17 cellular contexts compared by ENCODE assay signal in genomic region chr2:159000072-159000471, GRCh38.
"Had no signal": no experiment of that assay in that cellular context is flagged by ENCODE, and none has a peak within 500 bp of the region (broad histone marks: within the 10 kb centered on the region; RNA-seq: fewer than 3 reads in every experiment).

No MANE protein-coding gene starts in this region.

- H3K27me3 Mint-ChIP-seq: activated naive CD8-positive, alpha-beta T cell treated with anti-CD3 and anti-CD28 coated beads for 36 hours had no signal

- H3K36me3 Mint-ChIP-seq: activated naive CD8-positive, alpha-beta T cell treated with anti-CD3 and anti-CD28 coated beads for 36 hours; stimulated activated effector memory CD8-positive, alpha-beta T cell treated with anti-CD3 and anti-CD28 coated beads, Interleukin-12 subunit alpha, Interleukin-12 subunit beta, amount 100 ng/mL, for 72 hours had no signal

- H3K36me3 ChIP-seq: cardiac muscle cell, colonic mucosa, gastrocnemius medialis, neural progenitor cell, pancreas had no signal

- H3K27ac Mint-ChIP-seq: activated CD4-positive, alpha-beta memory T cell treated with anti-CD3 and anti-CD28 coated beads, Interleukin-2, amount 10 ng/mL, durations not matched to agents 7 days and 5 days; activated naive CD8-positive, alpha-beta T cell treated with anti-CD3 and anti-CD28 coated beads for 36 hours; neural progenitor cell; stimulated activated effector memory CD8-positive, alpha-beta T cell treated with anti-CD3 and anti-CD28 coated beads, Interleukin-12 subunit alpha, Interleukin-12 subunit beta, amount 100 ng/mL, for 72 hours had no signal

- H3K9me3 ChIP-seq: colonic mucosa, gastrocnemius medialis, left lung, pancreas, tibial nerve had no signal

- H3K9me3 Mint-ChIP-seq: activated CD4-positive, alpha-beta memory T cell treated with anti-CD3 and anti-CD28 coated beads, Interleukin-2, amount 10 ng/mL, durations not matched to agents 7 days and 5 days; activated naive CD8-positive, alpha-beta T cell treated with anti-CD3 and anti-CD28 coated beads for 36 hours; stimulated activated effector memory CD8-positive, alpha-beta T cell treated with anti-CD3 and anti-CD28 coated beads, Interleukin-12 subunit alpha, Interleukin-12 subunit beta, amount 100 ng/mL, for 72 hours had no signal

- H3K4me1 ChIP-seq: colonic mucosa had no signal

- H3K4me3 ChIP-seq: cardiac muscle cell, colonic mucosa, gastrocnemius medialis, left lung, neural progenitor cell, pancreas, smooth muscle cell, tibial nerve had no signal

- H3K27ac ChIP-seq: cardiac muscle cell, colonic mucosa, gastrocnemius medialis, neural progenitor cell had no signal

- H3K4me3 Mint-ChIP-seq: activated CD4-positive, alpha-beta memory T cell treated with anti-CD3 and anti-CD28 coated beads, Interleukin-2, amount 10 ng/mL, durations not matched to agents 7 days and 5 days; activated naive CD8-positive, alpha-beta T cell treated with anti-CD3 and anti-CD28 coated beads for 36 hours; neural progenitor cell; stimulated activated effector memory CD8-positive, alpha-beta T cell treated with anti-CD3 and anti-CD28 coated beads, Interleukin-12 subunit alpha, Interleukin-12 subunit beta, amount 100 ng/mL, for 72 hours had no signal

- H3K27me3 ChIP-seq: cardiac muscle cell, colonic mucosa, gastrocnemius medialis, left lung, neural progenitor cell, pancreas, tibial nerve had no signal

- ATAC-seq: gastrocnemius medialis, left lung had no signal

- DNase-seq: activated CD4-positive, alpha-beta memory T cell treated with anti-CD3 and anti-CD28 coated beads, Interleukin-2, amount 10 ng/mL, durations not matched to agents 7 days and 5 days; activated CD4-positive, alpha-beta T cell treated with anti-CD3 and anti-CD28 coated beads for 1 hour; activated gamma-delta T cell treated with Interleukin-2 at 50 U/mL for 16 hours; activated naive CD8-positive, alpha-beta T cell treated with anti-CD3 and anti-CD28 coated beads for 36 hours; activated T-cell treated with anti-CD3 and anti-CD28 coated beads, Interleukin-2, amount 50 U/mL, for 48 hours; colonic mucosa; effector CD4-positive, alpha-beta T cell; gastrocnemius medialis; islet precursor cell; left lung; pancreas; T-helper 9 cell had no signal
